Comparison of ENCODE assay signal across 9 cellular contexts in genomic region chr17:56832446-56832845, GRCh38. TPM values are rescaled to one million over a fixed set of nuclear protein-coding genes. Genes with fewer than 3 reads are reported as not detected.
DNase-seq lines count a peak whose midpoint lies in the region; ATAC-seq and TF ChIP-seq lines count a peak whose summit lies in the region.
"Had no signal": no experiment of that assay in that cellular context is flagged by ENCODE, and none has a peak within 500 bp of the region (broad histone marks: within the 10 kb centered on the region; RNA-seq: fewer than 3 reads in every experiment).

No MANE protein-coding gene starts in this region.

- DNase-seq in CD4-positive, CD25-positive, alpha-beta regulatory T cell, result no peak
- DNase-seq in Jurkat, Clone E6-1 (ENCODE audit: low read depth, low spot score), result no peak
- no peak for DNase-seq in central memory CD8-positive, alpha-beta T cell (ENCODE audit: low spot score in 2 of 2)
- DNase-seq in natural killer cell (no peak), NCI-H2227 treated with DMSO at 0.1 percent for 48 hours (lab: John Stamatoyannopoulos, UW) (no peak), NCI-H1417 treated with DMSO at 0.1 percent for 48 hours (lab: John Stamatoyannopoulos, UW) (no peak)
- no peak for DNase-seq in activated effector memory CD4-positive, alpha-beta T cell treated with Interleukin-2 at 50 U/mL for 16 hours
- DNase-seq: cerebellar nuclear complex had no signal

- peaks cover 42% of the 10 kb centered on the region for H3K4me1 ChIP-seq in CD4-positive, CD25-positive, alpha-beta regulatory T cell (ENCODE audit: control insufficient read depth, insufficient read depth, low read length, poor library complexity, severe bottlenecking)

- intact Hi-C loops in natural killer cell (cut with micrococcal nuclease), result loop anchor here (5.0 kb wide), 1 partner anchor 130 kb away; the partner anchor contains the start of gene COIL

- peak overlapping the region; percentile 93 to 100 (median 94) for H3K4me3 Mint-ChIP-seq in CD4-positive, CD25-positive, alpha-beta regulatory T cell
- peak overlapping the region; percentile 91 for H3K4me3 Mint-ChIP-seq in central memory CD8-positive, alpha-beta T cell
- H3K4me3 Mint-ChIP-seq in natural killer cell, result peak overlapping the region; percentile 88

- peak overlapping the region; percentile 38 to 86 (median 85) for H3K27ac Mint-ChIP-seq in CD4-positive, CD25-positive, alpha-beta regulatory T cell
- peak overlapping the region; percentile 84 for H3K27ac Mint-ChIP-seq in central memory CD8-positive, alpha-beta T cell (ENCODE audit: low read depth)
- peak overlapping the region; percentile 67 to 87 for H3K27ac Mint-ChIP-seq in natural killer cell

- TF ChIP-seq CTCF in natural killer cell (IDR thresholded peaks at IDR 0.05), result no peak

- H3K36me3 ChIP-seq in CD4-positive, CD25-positive, alpha-beta regulatory T cell (ENCODE audit: control insufficient read depth, insufficient read depth, low read length), result no peaks in the 10 kb centered on the region

- peak overlapping the region; percentile 87 for H3K27ac ChIP-seq in CD4-positive, CD25-positive, alpha-beta regulatory T cell (ENCODE audit: insufficient read depth, low read length, poor library complexity, severe bottlenecking)

- peaks cover 21 to 62% (median 44%) of the 10 kb centered on the region in 4 donors for H3K4me1 Mint-ChIP-seq in CD4-positive, CD25-positive, alpha-beta regulatory T cell
- peaks cover 43% of the 10 kb centered on the region for H3K4me1 Mint-ChIP-seq in central memory CD8-positive, alpha-beta T cell
- peaks cover 35 to 46% of the 10 kb centered on the region in 2 donors for H3K4me1 Mint-ChIP-seq in natural killer cell

- H3K27me3 Mint-ChIP-seq in CD4-positive, CD25-positive, alpha-beta regulatory T cell, result no peaks in the 10 kb centered on the region
- H3K27me3 Mint-ChIP-seq in central memory CD8-positive, alpha-beta T cell, result no peaks in the 10 kb centered on the region
- H3K27me3 Mint-ChIP-seq in natural killer cell (ENCODE audit: low read depth in 2 of 2), result no peaks in the 10 kb centered on the region

- peaks cover 0 to 2% (median 0%) of the 10 kb centered on the region in 7 donors for H3K9me3 Mint-ChIP-seq in CD4-positive, CD25-positive, alpha-beta regulatory T cell
- no peaks in the 10 kb centered on the region for H3K9me3 Mint-ChIP-seq in central memory CD8-positive, alpha-beta T cell
- no peaks in the 10 kb centered on the region for H3K9me3 Mint-ChIP-seq in natural killer cell

- peak overlapping the region; percentile 83 for H3K4me3 ChIP-seq in CD4-positive, CD25-positive, alpha-beta regulatory T cell (ENCODE audit: low read depth, low read length)
- H3K4me3 ChIP-seq in Jurkat, Clone E6-1 (ENCODE audit: low read length), result peak overlapping the region; percentile 78

- no peak for ATAC-seq in CD4-positive, CD25-positive, alpha-beta regulatory T cell (ENCODE audit: low read depth in 2 of 2)
- no peak for ATAC-seq in central memory CD8-positive, alpha-beta T cell (replicated peaks; ENCODE audit: extremely low read depth, poor library complexity, severe bottlenecking)
- ATAC-seq in natural killer cell (no peak), HG02852 (IDR thresholded peaks at IDR 0.05; ENCODE audit: unreplicated experiment) (no peak)

- no peaks in the 10 kb centered on the region for H3K27me3 ChIP-seq in CD4-positive, CD25-positive, alpha-beta regulatory T cell (ENCODE audit: control insufficient read depth, insufficient read depth, low read length)

- no peaks in the 10 kb centered on the region for H3K9me3 ChIP-seq in CD4-positive, CD25-positive, alpha-beta regulatory T cell (ENCODE audit: control insufficient read depth in 2 of 2, low read length in 2 of 2)

- H3K36me3 Mint-ChIP-seq in CD4-positive, CD25-positive, alpha-beta regulatory T cell, result peaks cover 10% of the 10 kb centered on the region
- H3K36me3 Mint-ChIP-seq in central memory CD8-positive, alpha-beta T cell (ENCODE audit: insufficient read depth), result peaks cover 7% of the 10 kb centered on the region
- H3K36me3 Mint-ChIP-seq in natural killer cell, result no peaks in the 10 kb centered on the region

RNA-seq across cellular contexts. Expression of gene C17orf67, which starts 1.3 kb away (rescaled TPM):
- 6.2 TPM for total RNA-seq in CD4-positive, CD25-positive, alpha-beta regulatory T cell
- polyA plus RNA-seq in CD4-positive, CD25-positive, alpha-beta regulatory T cell, result 1 to 10 TPM; 1.5 to 2.4 (median 2.1) TPM
- 2.4 TPM for polyA plus RNA-seq in Jurkat, Clone E6-1 (2012; ENCODE audit: insufficient read depth, insufficient read length)
- total RNA-seq in natural killer cell, result 1 to 10 TPM; 3.4 to 4.8 (median 3.5) TPM

RNA-seq across cellular contexts. Expression of gene DGKE, which starts 1.5 kb away (rescaled TPM):
- 45.5 TPM for total RNA-seq in CD4-positive, CD25-positive, alpha-beta regulatory T cell
- polyA plus RNA-seq in CD4-positive, CD25-positive, alpha-beta regulatory T cell, result 1 to 10 TPM; 6.2 to 9.5 (median 7.4) TPM
- 5.7 TPM for polyA plus RNA-seq in Jurkat, Clone E6-1 (2012; ENCODE audit: insufficient read depth, insufficient read length)
- 10 to 100 TPM; 19.3 to 31.0 (median 29.5) TPM for total RNA-seq in natural killer cell
